In genomic region chr20:9022361-9022760, GRCh38 we compare ENCODE assay signal across 1 cellular context.
TF ChIP-seq lines count a peak whose summit lies in the region.

No MANE protein-coding gene starts in this region.

TF ChIP-seq in A549, 52 proteins besides CTCF, POLR2A, EP300 and RAD21 (continued from another document):
- no peak for TF ChIP-seq ATOH8 (CRISPR knock-in tag; IDR thresholded peaks at IDR 0.05; ENCODE audit: low read depth)
- TF ChIP-seq POLR2AphosphoS2 (conservative IDR thresholded peaks at IDR 0.05; ENCODE audit: low read length): no peak
- no peak for TF ChIP-seq CEBPB (IDR thresholded peaks at IDR 0.05)
TF ChIP-seq in A549: peak in this region for 0.
